Comparison of ENCODE assay signal across 19 cellular contexts in genomic region chr6:94049001-94049400, GRCh38.
DNase-seq lines count a peak whose midpoint lies in the region; ATAC-seq, FAIRE-seq and TF ChIP-seq lines count a peak whose summit lies in the region.
"Had no signal": no experiment of that assay in that cellular context is flagged by ENCODE, and none has a peak within 500 bp of the region (broad histone marks: within the 10 kb centered on the region; RNA-seq: fewer than 3 reads in every experiment).

No MANE protein-coding gene starts in this region.

- H3K4me1 Mint-ChIP-seq in chondrocyte (ENCODE audit: low read depth) (peaks cover 66% of the 10 kb centered on the region), neural crest cell (peaks cover 61% of the 10 kb centered on the region)
- H3K4me1 Mint-ChIP-seq: B cell had no signal

- in situ Hi-C loops in SK-MEL-5 (cut with HindIII; ENCODE audit: low pct_unique_long_range_greater_than_20kb, low sequenced_read_pairs): no loop called here

- H3K27me3 Mint-ChIP-seq in chondrocyte (ENCODE audit: low read depth): no peaks in the 10 kb centered on the region
- no peaks in the 10 kb centered on the region for H3K27me3 Mint-ChIP-seq in neural crest cell (ENCODE audit: low read depth)
- H3K27me3 Mint-ChIP-seq: B cell had no signal

- DNase-seq in SK-MEL-5 (ENCODE audit: low read depth, low spot score) (peak; percentile 2), chondrocyte (ENCODE audit: low spot score) (no peak), neural crest cell (ENCODE audit: low read depth, low spot score) (no peak), NCI-H128 (lab: John Stamatoyannopoulos, UW; ENCODE audit: unreplicated experiment) (no peak), frontal cortex (ENCODE audit: low spot score in 2 of 2) (no peak)
- DNase-seq: Calu3; CD8-positive, alpha-beta T cell; DMS79 treated with DMSO at 0.1 percent for 48 hours; GF-D8; HCEC 1CT; IMR-90 had no signal

- H3K4me3 Mint-ChIP-seq in chondrocyte (ENCODE audit: unreplicated experiment) (no peak overlapping the region), neural crest cell (no peak overlapping the region)
- H3K4me3 Mint-ChIP-seq: B cell; CD8-positive, alpha-beta T cell had no signal

- H3K27ac Mint-ChIP-seq in chondrocyte (ENCODE audit: unreplicated experiment) (peak overlapping the region; percentile 23), neural crest cell (ENCODE audit: unreplicated experiment) (peak overlapping the region; percentile 28)
- H3K27ac Mint-ChIP-seq: B cell; CD8-positive, alpha-beta T cell had no signal

- ATAC-seq in HG03175 (IDR thresholded peaks at IDR 0.05; ENCODE audit: unreplicated experiment): no peak
- no peak for ATAC-seq in HG03039 (IDR thresholded peaks at IDR 0.05; ENCODE audit: unreplicated experiment)
- ATAC-seq: CD8-positive, alpha-beta T cell; GM12878; K562 had no signal

- H3K9me3 Mint-ChIP-seq in chondrocyte (ENCODE audit: low read depth) (no peaks in the 10 kb centered on the region), neural crest cell (peaks cover 5% of the 10 kb centered on the region)

- no peak for FAIRE-seq in frontal cortex (lab: Jason Lieb, UNC)
- FAIRE-seq: GM12878, GM19239, H54, HTR-8/SVneo, K562 had no signal

- no peaks in the 10 kb centered on the region for H3K36me3 Mint-ChIP-seq in chondrocyte (ENCODE audit: low read depth)
- no peaks in the 10 kb centered on the region for H3K36me3 Mint-ChIP-seq in neural crest cell (ENCODE audit: low read depth)
- H3K36me3 Mint-ChIP-seq: CD8-positive, alpha-beta T cell had no signal

- TF ChIP-seq CTCF in chondrocyte (IDR thresholded peaks at IDR 0.05) (no peak), neural crest cell (conservative IDR thresholded peaks at IDR 0.05) (no peak)
